ENCODE assay signal across 11 cellular contexts in genomic region chr20:46893877-46894578, GRCh38. TPM values are rescaled to one million over a fixed set of nuclear protein-coding genes. Genes with fewer than 3 reads are reported as not detected.
A peak's percentile ranks its signal among the peaks of the same experiment; 100 is the strongest.
DNase-seq lines count a peak whose midpoint lies in the region; ATAC-seq and TF ChIP-seq lines count a peak whose summit lies in the region.
"Had no signal": no experiment of that assay in that cellular context is flagged by ENCODE, and none has a peak within 500 bp of the region (broad histone marks: within the 10 kb centered on the region; RNA-seq: fewer than 3 reads in every experiment).

No MANE protein-coding gene starts in this region.

- no TSS peak for BruUV-seq in Calu3 (replicated peaks; lab: Mats Ljungman, UMichigan)

- DNase-seq in Calu3 (peak; percentile 17), MG63 (no peak), endothelial cell (ENCODE audit: low spot score) (no peak), retinal pigment epithelial cell (ENCODE audit: low read depth) (no peak), NCI-H2029 (lab: John Stamatoyannopoulos, UW) (no peak)
- DNase-seq: activated T-cell treated with anti-CD3 and anti-CD28 coated beads, Interleukin-2, amount 50 U/mL, for 72 hours; MM.1S; stimulated activated naive CD8-positive, alpha-beta T cell treated with anti-CD3 and anti-CD28 coated beads, Interleukin-15, amount 100 ng/mL, for 72 hours had no signal

- peaks cover 21% of the 10 kb centered on the region for H3K4me1 Mint-ChIP-seq in Calu3 (ENCODE audit: low read depth, unreplicated experiment)
- peaks cover 3% of the 10 kb centered on the region for H3K4me1 Mint-ChIP-seq in endothelial cell (ENCODE audit: unreplicated experiment)
- H3K4me1 Mint-ChIP-seq: stimulated activated naive CD8-positive, alpha-beta T cell treated with anti-CD3 and anti-CD28 coated beads, Interleukin-15, amount 100 ng/mL, for 72 hours had no signal

- ATAC-seq in HG03432 (IDR thresholded peaks at IDR 0.05; ENCODE audit: unreplicated experiment) (no peak), HG02642 (IDR thresholded peaks at IDR 0.05; ENCODE audit: poor library complexity, unreplicated experiment) (no peak), HG03175 (IDR thresholded peaks at IDR 0.05; ENCODE audit: unreplicated experiment) (no peak)
- ATAC-seq: activated T-cell treated with anti-CD3 and anti-CD28 coated beads, Interleukin-2, amount 50 U/mL, for 72 hours; stimulated activated naive CD8-positive, alpha-beta T cell treated with anti-CD3 and anti-CD28 coated beads, Interleukin-15, amount 100 ng/mL, for 72 hours had no signal

- H3K9me3 ChIP-seq in MG63, result peaks cover 15% of the 10 kb centered on the region

- H3K27me3 Mint-ChIP-seq in Calu3 (ENCODE audit: unreplicated experiment), result peaks cover 96% of the 10 kb centered on the region
- H3K27me3 Mint-ChIP-seq in endothelial cell (ENCODE audit: unreplicated experiment), result peaks cover 9% of the 10 kb centered on the region

- peaks cover 4% of the 10 kb centered on the region for H3K9me3 Mint-ChIP-seq in Calu3 (ENCODE audit: low read depth, unreplicated experiment)
- H3K9me3 Mint-ChIP-seq in endothelial cell (ENCODE audit: unreplicated experiment), result no peaks in the 10 kb centered on the region
- H3K9me3 Mint-ChIP-seq: activated T-cell treated with anti-CD3 and anti-CD28 coated beads, Interleukin-2, amount 50 U/mL, for 72 hours had no signal

- H3K4me3 Mint-ChIP-seq in Calu3 (ENCODE audit: low read depth, unreplicated experiment) (peak overlapping the region; percentile 37), endothelial cell (ENCODE audit: unreplicated experiment) (peak overlapping the region; percentile 73)
- H3K4me3 Mint-ChIP-seq: activated T-cell treated with anti-CD3 and anti-CD28 coated beads, Interleukin-2, amount 50 U/mL, for 72 hours; stimulated activated naive CD8-positive, alpha-beta T cell treated with anti-CD3 and anti-CD28 coated beads, Interleukin-15, amount 100 ng/mL, for 72 hours had no signal

- H3K27me3 ChIP-seq in MG63, result no peaks in the 10 kb centered on the region

- peaks cover 7% of the 10 kb centered on the region; the same call in 1 of the 2 replicates for H3K36me3 ChIP-seq in MG63

- intact Hi-C loops in Calu3 (cut with micrococcal nuclease; ENCODE audit: unreplicated experiment), result no loop called here

- no peak for TF ChIP-seq CTCF in Calu3 (IDR thresholded peaks at IDR 0.05; ENCODE audit: unreplicated experiment)
- TF ChIP-seq CTCF in endothelial cell (IDR thresholded peaks at IDR 0.05; ENCODE audit: unreplicated experiment), result no peak
- no peak for TF ChIP-seq CTCF in retinal pigment epithelial cell (conservative IDR thresholded peaks at IDR 0.05; ENCODE audit: low read depth, low read length)

- H3K4me3 ChIP-seq in MG63 (peak overlapping the region; percentile 81), retinal pigment epithelial cell (ENCODE audit: low read length) (peak overlapping the region; percentile 34)

- CTCF ChIA-PET in Calu3 (lab: Charles Lee), result no interaction called here

- H3K27ac Mint-ChIP-seq in Calu3 (ENCODE audit: unreplicated experiment) (no peak overlapping the region), endothelial cell (ENCODE audit: unreplicated experiment) (no peak overlapping the region)
- H3K27ac Mint-ChIP-seq: activated T-cell treated with anti-CD3 and anti-CD28 coated beads, Interleukin-2, amount 50 U/mL, for 72 hours; stimulated activated naive CD8-positive, alpha-beta T cell treated with anti-CD3 and anti-CD28 coated beads, Interleukin-15, amount 100 ng/mL, for 72 hours had no signal

- no peaks in the 10 kb centered on the region for H3K36me3 Mint-ChIP-seq in Calu3 (ENCODE audit: insufficient read depth, unreplicated experiment)
- H3K36me3 Mint-ChIP-seq in endothelial cell (ENCODE audit: low read depth, unreplicated experiment), result no peaks in the 10 kb centered on the region

RNA-seq across cellular contexts. Expression of gene EYA2, which starts 0.6 kb away (rescaled TPM):
- total RNA-seq in Calu3 (2022) (0.32 and 0.35 TPM in 2 replicates), endothelial cell (ENCODE audit: unreplicated experiment) (not detected)
- 27.0 and 37.0 TPM in 2 replicates for total RNA-seq in MG63 (2014; rRNA removed; shearing (Covaris generic); ENCODE audit: low replicate concordance)

Comparison
In these comparisons a context has a peak if more than half of its experiments do, and no peak if none do; other contexts are left out.
1. RNA of gene EYA2, which starts 0.6 kb away (total RNA-seq): 27.0 to 37.0 TPM in MG63; 0.32 to 0.35 TPM in Calu3 and not detected in endothelial cell (single experiment); every median in the first group is over 10 times any median in the second.